In the genomic region with DNA sequence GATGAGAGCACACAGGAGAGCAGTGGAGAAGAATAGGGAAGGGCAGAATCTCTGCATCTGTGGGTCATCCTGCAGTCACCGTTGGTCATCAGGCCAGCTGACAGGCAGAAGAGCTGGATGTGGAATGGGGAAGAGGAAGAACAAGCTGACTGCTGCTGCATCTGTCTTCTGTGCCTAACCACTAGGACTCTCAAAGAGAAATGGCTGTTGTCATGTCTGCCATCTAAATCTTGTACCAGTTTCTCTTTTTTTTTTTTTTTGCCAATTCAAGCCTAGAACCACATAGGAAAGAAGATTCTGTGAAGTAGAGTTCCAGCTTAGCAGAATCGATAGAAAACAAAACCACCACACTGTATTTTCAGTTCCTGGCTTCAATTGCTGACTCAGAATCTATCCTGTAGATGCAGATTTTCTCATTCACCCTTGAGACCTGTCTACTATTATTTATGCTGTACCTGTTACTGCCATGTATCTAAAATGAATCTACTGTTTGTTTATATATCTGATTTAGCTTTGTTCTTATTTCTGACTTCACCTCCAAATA, we compare ENCODE assay signal across 12 cellular contexts.
DNase-seq lines count a peak whose midpoint lies in the region; ATAC-seq and FAIRE-seq lines count a peak whose summit lies in the region.
"Had no signal": no experiment of that assay in that cellular context is flagged by ENCODE, and none has a peak within 500 bp of the region (broad histone marks: within the 10 kb centered on the region; RNA-seq: fewer than 3 reads in every experiment).

No MANE protein-coding gene starts in this region.

- no peaks in the 10 kb centered on the region for H3K36me3 Mint-ChIP-seq in stimulated activated memory B cell treated with anti-CD40 and anti-IgM and Interleukin-4, amounts not matched to agents 10 μg/mL and 1 μg/mL and 100 μg/mL, for 72 hours

- no peak overlapping the region for H3K4me3 Mint-ChIP-seq in stimulated activated memory B cell treated with anti-CD40 and anti-IgM and Interleukin-4, amounts not matched to agents 10 μg/mL and 1 μg/mL and 100 μg/mL, for 72 hours
- H3K4me3 Mint-ChIP-seq: activated T-helper 17 cell treated with anti-CD3 and anti-CD28 coated beads, Interleukin-2, amount 50 U/mL, for 72 hours; GM23338 had no signal

- H3K9me3 Mint-ChIP-seq in stimulated activated memory B cell treated with anti-CD40 and anti-IgM and Interleukin-4, amounts not matched to agents 10 μg/mL and 1 μg/mL and 100 μg/mL, for 72 hours, result no peaks in the 10 kb centered on the region

- H3K27ac Mint-ChIP-seq in stimulated activated memory B cell treated with anti-CD40 and anti-IgM and Interleukin-4, amounts not matched to agents 10 μg/mL and 1 μg/mL and 100 μg/mL, for 72 hours, result no peak overlapping the region
- H3K27ac Mint-ChIP-seq: activated T-helper 17 cell treated with anti-CD3 and anti-CD28 coated beads, Interleukin-2, amount 50 U/mL, for 72 hours; GM23338 had no signal

- DNase-seq in NCI-H524 (lab: John Stamatoyannopoulos, UW) (no peak), RCC 7860 (ENCODE audit: low spot score) (no peak), DMS153 treated with DMSO at 0.1 percent for 48 hours (lab: John Stamatoyannopoulos, UW; ENCODE audit: unreplicated experiment) (no peak)
- DNase-seq: central memory CD4-positive, alpha-beta T cell; left ventricle myocardium inferior had no signal

- FAIRE-seq in RCC 7860 (lab: Jason Lieb, UNC), result no peak
- FAIRE-seq: TTC549 had no signal

- no peaks in the 10 kb centered on the region for H3K27me3 Mint-ChIP-seq in stimulated activated memory B cell treated with anti-CD40 and anti-IgM and Interleukin-4, amounts not matched to agents 10 μg/mL and 1 μg/mL and 100 μg/mL, for 72 hours
- H3K27me3 Mint-ChIP-seq: activated T-helper 17 cell treated with anti-CD3 and anti-CD28 coated beads, Interleukin-2, amount 50 U/mL, for 72 hours had no signal

- H3K4me1 Mint-ChIP-seq in stimulated activated memory B cell treated with anti-CD40 and anti-IgM and Interleukin-4, amounts not matched to agents 10 μg/mL and 1 μg/mL and 100 μg/mL, for 72 hours, result no peaks in the 10 kb centered on the region
- H3K4me1 Mint-ChIP-seq: activated T-helper 17 cell treated with anti-CD3 and anti-CD28 coated beads, Interleukin-2, amount 50 U/mL, for 72 hours had no signal

- ATAC-seq in GM19324 (IDR thresholded peaks at IDR 0.05; ENCODE audit: low FRiP score, unreplicated experiment), result peak; percentile 83
- ATAC-seq in HG02642 (IDR thresholded peaks at IDR 0.05; ENCODE audit: poor library complexity, unreplicated experiment), result peak; percentile 90
- ATAC-seq in HG03457 (IDR thresholded peaks at IDR 0.05; ENCODE audit: unreplicated experiment), result peak; percentile 86
- peak; percentile 61 for ATAC-seq in stimulated activated memory B cell treated with anti-CD40 and anti-IgM and Interleukin-4, amounts not matched to agents 10 μg/mL and 1 μg/mL and 100 μg/mL, for 72 hours
- ATAC-seq: activated T-helper 17 cell treated with anti-CD3 and anti-CD28 coated beads, Interleukin-2, amount 50 U/mL, for 72 hours; GM23338 had no signal
